In the genomic region with DNA sequence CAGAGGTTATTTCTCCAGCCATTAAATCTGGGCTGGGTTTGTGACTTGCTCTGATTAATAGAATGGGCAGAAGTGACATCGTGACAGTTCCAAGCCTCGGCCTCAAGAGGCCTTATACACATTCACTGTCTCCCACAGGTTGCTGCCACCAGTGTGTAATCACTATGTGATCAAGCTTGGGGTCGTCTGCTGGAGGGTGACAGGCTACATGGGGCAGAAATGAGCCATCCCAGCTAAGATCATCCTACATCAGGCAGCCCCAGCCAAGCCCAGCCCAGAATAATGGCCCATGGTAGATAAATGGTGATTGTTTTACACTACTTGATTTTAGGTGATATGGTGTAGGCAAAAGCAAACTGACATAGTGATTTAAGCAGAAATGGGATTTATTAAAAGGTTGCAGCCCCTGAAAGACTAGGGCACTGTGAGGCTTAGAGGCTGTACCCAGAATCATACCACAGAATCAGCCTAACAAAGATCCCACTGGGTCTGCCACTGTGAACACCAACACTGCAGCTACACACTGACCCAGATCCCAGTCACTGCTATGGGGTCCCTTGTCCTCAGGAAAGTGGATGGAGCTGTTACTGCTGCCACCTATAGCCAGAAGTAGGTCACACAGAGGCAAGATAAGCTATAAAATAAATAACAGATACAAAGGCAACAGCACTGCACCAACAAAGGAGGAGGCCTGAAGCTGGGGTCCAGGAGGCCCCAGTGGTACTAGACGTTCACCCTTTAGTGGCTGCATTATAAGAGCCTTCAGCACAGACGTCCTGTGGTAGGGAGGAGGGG, we compare ENCODE assay signal across 9 cellular contexts.
DNase-seq lines count a peak whose midpoint lies in the region; ATAC-seq and TF ChIP-seq lines count a peak whose summit lies in the region.
"Had no signal": no experiment of that assay in that cellular context is flagged by ENCODE, and none has a peak within 500 bp of the region (broad histone marks: within the 10 kb centered on the region; RNA-seq: fewer than 3 reads in every experiment).

No MANE protein-coding gene starts in this region.

- CTCF ChIA-PET in OCI-LY7 (lab: Charles Lee; ENCODE audit: unreplicated experiment), result interaction anchor here (0.5 to 0.6 kb wide), 3 partner anchors 9 to 642 kb away, joined by 3 read pairs; no protein-coding TSS in a partner anchor

- no peaks in the 10 kb centered on the region for H3K9me3 ChIP-seq in OCI-LY7 (ENCODE audit: low read length)

- ATAC-seq in foreskin keratinocyte, result no peak
- ATAC-seq in GM21529 (IDR thresholded peaks at IDR 0.05; ENCODE audit: unreplicated experiment), result no peak
- no peak for ATAC-seq in GM18505 (IDR thresholded peaks at IDR 0.05; ENCODE audit: unreplicated experiment)
- ATAC-seq in HG02973 (IDR thresholded peaks at IDR 0.05; ENCODE audit: unreplicated experiment), result no peak
- ATAC-seq: naive thymus-derived CD8-positive, alpha-beta T cell had no signal

- intact Hi-C loops in OCI-LY7 (cut with micrococcal nuclease; ENCODE audit: unreplicated experiment), result no loop called here

- H3K9me2 ChIP-seq in OCI-LY7 (ENCODE audit: insufficient read depth, low read length), result no peaks in the 10 kb centered on the region

- no TSS peak for BruUV-seq in OCI-LY7 (replicated peaks; lab: Mats Ljungman, UMichigan)

- POLR2A ChIA-PET in OCI-LY7 (lab: Charles Lee), result no interaction called here

- TF ChIP-seq CTCF in GM13977 (IDR thresholded peaks at IDR 0.05; ENCODE audit: extremely low read depth, insufficient read depth, missing control alignments) (peak; percentile 38), OCI-LY7 (conservative IDR thresholded peaks at IDR 0.05; ENCODE audit: low read length) (peak; percentile 58; the same call in 1 of the 2 replicates), foreskin keratinocyte (conservative IDR thresholded peaks at IDR 0.05) (peak; percentile 31)

- no peak for TF ChIP-seq POLR2A in GM18505 (IDR thresholded peaks at IDR 0.05; ENCODE audit: borderline replicate concordance, extremely low read depth, insufficient read depth, insufficient read length)

- no peaks in the 10 kb centered on the region for H4K20me1 ChIP-seq in OCI-LY7 (ENCODE audit: insufficient read depth, low read length)

- no peaks in the 10 kb centered on the region for H3K79me2 ChIP-seq in OCI-LY7 (ENCODE audit: insufficient read depth, low read depth, low read length)

- no peak overlapping the region for H2AFZ ChIP-seq in OCI-LY7 (ENCODE audit: low read length)

- H3K27ac ChIP-seq in OCI-LY7 (ENCODE audit: low read depth, low read length, poor library complexity, severe bottlenecking) (no peak overlapping the region), foreskin keratinocyte (no peak overlapping the region)

- H3K4me1 ChIP-seq in OCI-LY7 (ENCODE audit: insufficient read depth, low read length, poor library complexity, severe bottlenecking) (no peaks in the 10 kb centered on the region), foreskin keratinocyte (peaks cover 8% of the 10 kb centered on the region)

- H3K4me2 ChIP-seq in OCI-LY7 (ENCODE audit: low read length), result no peak overlapping the region

- DNase-seq in Ammon's horn (ENCODE audit: low spot score) (peak; percentile 22), GM13977 (ENCODE audit: low spot score) (no peak), OCI-LY7 (ENCODE audit: low spot score) (peak; percentile 19), foreskin keratinocyte (no peak)
- no peak for DNase-seq in activated naive CD4-positive, alpha-beta T cell (lab: John Stamatoyannopoulos, UW)
- DNase-seq: naive thymus-derived CD8-positive, alpha-beta T cell had no signal

- H3K4me3 ChIP-seq in OCI-LY7 (ENCODE audit: low read depth, low read length, poor library complexity, severe bottlenecking), result no peak overlapping the region

- no peaks in the 10 kb centered on the region for H3K36me3 ChIP-seq in OCI-LY7 (ENCODE audit: insufficient read depth, low read length)

- H3K27me3 ChIP-seq in foreskin keratinocyte, result peaks cover 3% of the 10 kb centered on the region

- in situ Hi-C loops in GM13977 (cut with MboI; ENCODE audit: low pct_unique_long_range_greater_than_20kb, low sequenced_read_pairs, unreplicated experiment), result no loop called here

Comparison
In these comparisons a context has a peak if more than half of its experiments do, and no peak if none do; other contexts are left out.
1. DNase-seq: peak in Ammon's horn (single experiment) and OCI-LY7 (single experiment); none in GM13977 (single experiment), foreskin keratinocyte (0 of 2) and activated naive CD4-positive, alpha-beta T cell (0 of 4).
2. Peak in every context shown above with its lines, with median percentiles within 50 percentile points of each other: CTCF ChIP-seq.